In the genomic region with DNA sequence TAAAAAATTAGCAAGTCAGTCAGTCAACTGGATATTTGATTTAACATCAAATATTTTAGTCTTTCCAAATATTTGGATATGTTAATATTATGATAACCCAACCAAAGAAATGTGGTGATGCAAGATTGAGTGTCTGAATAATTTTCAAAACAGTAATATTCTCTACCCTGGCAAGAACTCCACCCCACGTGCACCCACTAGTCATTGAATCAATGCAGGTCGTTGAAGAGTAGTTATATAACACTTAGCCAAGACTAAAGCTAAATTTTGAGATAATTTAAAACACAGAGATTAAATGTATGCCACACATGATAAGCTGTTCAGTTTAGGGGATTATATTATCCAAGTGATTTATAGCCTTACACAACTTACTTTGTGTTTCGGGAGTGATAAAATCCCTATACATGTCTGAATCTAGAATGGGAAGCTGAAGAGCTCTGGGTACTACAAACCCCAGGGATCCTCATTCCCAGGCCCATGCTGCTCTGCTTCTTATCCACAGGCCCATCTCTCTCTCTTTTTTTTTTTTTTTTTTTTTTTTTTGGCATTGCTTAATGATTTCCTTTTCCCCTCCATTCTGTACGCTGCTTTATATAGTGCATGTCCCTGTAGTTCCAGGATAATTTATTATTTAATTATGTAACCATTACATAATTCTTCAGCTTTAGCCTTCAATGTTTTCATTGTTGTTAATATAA, we compare ENCODE assay signal across 13 cellular contexts.
"Had no signal": no experiment of that assay in that cellular context is flagged by ENCODE, and none has a peak within 500 bp of the region (broad histone marks: within the 10 kb centered on the region; RNA-seq: fewer than 3 reads in every experiment).

No MANE protein-coding gene starts in this region.

- ATAC-seq: activated CD8-positive, alpha-beta T cell treated with anti-CD3 and anti-CD28 coated beads, Interleukin-2, amount 10 ng/mL, durations not matched to agents 7 days and 5 days; left colon; naive thymus-derived CD4-positive, alpha-beta T cell; stimulated activated naive CD8-positive, alpha-beta T cell treated with anti-CD3 and anti-CD28 coated beads, Interleukin-15, amount 100 ng/mL, for 72 hours had no signal

- H3K27me3 ChIP-seq: neutrophil, SJSA1, uterus had no signal

- H3K4me1 ChIP-seq: uterus had no signal

- DNase-seq: activated CD4-positive, alpha-beta T cell treated with anti-CD3 and anti-CD28 coated beads for 48 hours; activated CD8-positive, alpha-beta T cell treated with anti-CD3 and anti-CD28 coated beads, Interleukin-2, amount 10 ng/mL, durations not matched to agents 7 days and 5 days; activated naive CD4-positive, alpha-beta T cell treated with anti-CD3 and anti-CD28 coated beads for 36 hours; effector CD4-positive, alpha-beta T cell; left colon; naive thymus-derived CD4-positive, alpha-beta T cell; stimulated activated CD4-positive, alpha-beta T cell treated with anti-CD3 and anti-CD28 coated beads, Interleukin-4, amount 100 ng/mL, for 4 hours; stimulated activated naive CD8-positive, alpha-beta T cell treated with anti-CD3 and anti-CD28 coated beads, Interleukin-15, amount 100 ng/mL, for 72 hours; T-helper 1 cell; uterus had no signal

- H3K27ac ChIP-seq: neutrophil, SJSA1, uterus had no signal

- H3K36me3 ChIP-seq: neutrophil, SJSA1, uterus had no signal

- H3K4me3 ChIP-seq: lung, SJSA1, uterus had no signal

- H3K9me3 ChIP-seq: neutrophil, SJSA1, uterus had no signal
